ENCODE assay signal across 12 cellular contexts in the genomic region with DNA sequence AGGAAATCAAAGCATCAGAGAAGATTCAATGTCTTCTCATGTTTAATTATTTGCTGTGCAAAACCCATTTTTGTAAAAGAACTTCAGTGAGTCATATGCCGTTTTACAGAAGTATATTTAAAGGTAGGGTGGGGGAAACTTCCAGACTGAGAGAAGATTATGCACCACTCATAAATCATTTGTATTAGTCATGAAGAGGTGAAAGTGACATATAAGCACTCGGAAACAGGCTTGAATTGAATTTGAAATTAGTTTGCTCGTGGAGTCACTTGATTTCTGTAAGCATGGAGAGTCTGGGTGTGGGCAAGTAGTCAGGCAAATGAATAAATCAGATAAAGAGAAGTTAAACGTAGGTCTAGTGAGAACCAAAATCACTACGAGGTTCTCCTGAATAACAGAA.
DNase-seq lines count a peak whose midpoint lies in the region; FAIRE-seq and TF ChIP-seq lines count a peak whose summit lies in the region.
"Had no signal": no experiment of that assay in that cellular context is flagged by ENCODE, and none has a peak within 500 bp of the region (broad histone marks: within the 10 kb centered on the region; RNA-seq: fewer than 3 reads in every experiment).

No MANE protein-coding gene starts in this region.

- peaks cover 7% of the 10 kb centered on the region for H3K4me1 ChIP-seq in mesodermal cell (ENCODE audit: control insufficient read depth, insufficient read depth, low read length, poor library complexity, severe bottlenecking)

- FAIRE-seq in HTR-8/SVneo (lab: Jason Lieb, UNC) = no peak

- H3K9me3 ChIP-seq in mesodermal cell (ENCODE audit: control insufficient read depth, low read length) = no peaks in the 10 kb centered on the region

- H3K27ac ChIP-seq in mesodermal cell (ENCODE audit: low read depth, low read length, severe bottlenecking) = peak overlapping the region; percentile 32
- H3K27ac ChIP-seq: KMS-11 had no signal

- no peak for TF ChIP-seq CTCF in BJ (IDR thresholded peaks at IDR 0.05; ENCODE audit: insufficient read depth, low read depth, low read length)

- POLR2A ChIA-PET in BJ (lab: Charles Lee) = no interaction called here

- H3K27ac Mint-ChIP-seq in T-helper 2 cell treated with Interferon-gamma antibody and Interleukin-4, amounts not matched to agents 5 μg/mL and 100 μg/mL, for 36 hours = no peak overlapping the region
- H3K27ac Mint-ChIP-seq: CD4-positive, CD25-positive, alpha-beta regulatory T cell; immature natural killer cell had no signal

- CTCF ChIA-PET in BJ (lab: Yijun Ruan, JAX) = no interaction called here

- H3K4me3 ChIP-seq in BJ (ENCODE audit: low read depth, low read length) = no peak overlapping the region
- H3K4me3 ChIP-seq in mesodermal cell (ENCODE audit: extremely low read depth, insufficient read depth, low read length, poor library complexity, severe bottlenecking) = no peak overlapping the region

- H3K36me3 Mint-ChIP-seq in T-helper 2 cell treated with Interferon-gamma antibody and Interleukin-4, amounts not matched to agents 5 μg/mL and 100 μg/mL, for 36 hours (ENCODE audit: low read depth) = peaks cover 1% of the 10 kb centered on the region
- H3K36me3 Mint-ChIP-seq: CD4-positive, CD25-positive, alpha-beta regulatory T cell; immature natural killer cell had no signal

- peaks cover 9% of the 10 kb centered on the region for H3K4me1 Mint-ChIP-seq in T-helper 2 cell treated with Interferon-gamma antibody and Interleukin-4, amounts not matched to agents 5 μg/mL and 100 μg/mL, for 36 hours (ENCODE audit: low read depth)
- H3K4me1 Mint-ChIP-seq: immature natural killer cell had no signal

- 84 to 98% methylated on average over 3 to 4 of the region's 5 CpGs for WGBS in mesodermal cell (ENCODE audit: insufficient coverage in 2 of 2), 2 experiments

- H3K27me3 Mint-ChIP-seq in T-helper 2 cell treated with Interferon-gamma antibody and Interleukin-4, amounts not matched to agents 5 μg/mL and 100 μg/mL, for 36 hours (ENCODE audit: low read depth) = peaks cover 7% of the 10 kb centered on the region

- no peak overlapping the region for H3K4me3 Mint-ChIP-seq in T-helper 2 cell treated with Interferon-gamma antibody and Interleukin-4, amounts not matched to agents 5 μg/mL and 100 μg/mL, for 36 hours
- H3K4me3 Mint-ChIP-seq: CD4-positive, CD25-positive, alpha-beta regulatory T cell; immature natural killer cell had no signal

- H3K36me3 ChIP-seq in BJ (ENCODE audit: control insufficient read depth, insufficient read depth, low read length) (no peaks in the 10 kb centered on the region), mesodermal cell (ENCODE audit: control insufficient read depth, insufficient read depth, low read length) (peaks cover 15% of the 10 kb centered on the region)

- DNase-seq in BJ (ENCODE audit: low read depth) (peak; percentile 41), HTR-8/SVneo (ENCODE audit: insufficient read length, low spot score) (peak; percentile 35), astrocyte of the hippocampus (ENCODE audit: low read depth, low spot score) (peak; percentile 61), pons (ENCODE audit: low spot score) (no peak), SKM-1 treated with dmso at 0.1 percent for 144 hours (lab: John Stamatoyannopoulos, UW; ENCODE audit: unreplicated experiment) (no peak)
- no peak for DNase-seq in T-helper 2 cell treated with Interferon-gamma antibody and Interleukin-4, amounts not matched to agents 5 μg/mL and 100 μg/mL, for 36 hours (ENCODE audit: low spot score)
- DNase-seq in stimulated activated CD4-positive, alpha-beta T cell treated with anti-CD3 and anti-CD28 coated beads, Interleukin-12 subunit alpha, Interleukin-12 subunit beta, amount 100 ng/mL, for 4 hours = no peak
- DNase-seq: CD4-positive, CD25-positive, alpha-beta regulatory T cell; immature natural killer cell; NCI-H510A treated with DMSO at 0.1 percent for 48 hours had no signal

- H3K27me3 ChIP-seq in BJ (ENCODE audit: control insufficient read depth, insufficient read depth, low read length) = no peaks in the 10 kb centered on the region

- H3K9me3 Mint-ChIP-seq in T-helper 2 cell treated with Interferon-gamma antibody and Interleukin-4, amounts not matched to agents 5 μg/mL and 100 μg/mL, for 36 hours = no peaks in the 10 kb centered on the region
- H3K9me3 Mint-ChIP-seq: CD4-positive, CD25-positive, alpha-beta regulatory T cell; immature natural killer cell had no signal

Comparison
In these comparisons a context has a peak if more than half of its experiments do, and no peak if none do; other contexts are left out.
1. DNase-seq: peak in BJ (single experiment), HTR-8/SVneo (single experiment) and astrocyte of the hippocampus (single experiment); none in pons (single experiment), T-helper 2 cell treated with Interferon-gamma antibody and Interleukin-4, amounts not matched to agents 5 μg/mL and 100 μg/mL, for 36 hours (single experiment), stimulated activated CD4-positive, alpha-beta T cell treated with anti-CD3 and anti-CD28 coated beads, Interleukin-12 subunit alpha, Interleukin-12 subunit beta, amount 100 ng/mL, for 4 hours (single experiment) and SKM-1 treated with dmso at 0.1 percent for 144 hours (single experiment).